In the genomic region with DNA sequence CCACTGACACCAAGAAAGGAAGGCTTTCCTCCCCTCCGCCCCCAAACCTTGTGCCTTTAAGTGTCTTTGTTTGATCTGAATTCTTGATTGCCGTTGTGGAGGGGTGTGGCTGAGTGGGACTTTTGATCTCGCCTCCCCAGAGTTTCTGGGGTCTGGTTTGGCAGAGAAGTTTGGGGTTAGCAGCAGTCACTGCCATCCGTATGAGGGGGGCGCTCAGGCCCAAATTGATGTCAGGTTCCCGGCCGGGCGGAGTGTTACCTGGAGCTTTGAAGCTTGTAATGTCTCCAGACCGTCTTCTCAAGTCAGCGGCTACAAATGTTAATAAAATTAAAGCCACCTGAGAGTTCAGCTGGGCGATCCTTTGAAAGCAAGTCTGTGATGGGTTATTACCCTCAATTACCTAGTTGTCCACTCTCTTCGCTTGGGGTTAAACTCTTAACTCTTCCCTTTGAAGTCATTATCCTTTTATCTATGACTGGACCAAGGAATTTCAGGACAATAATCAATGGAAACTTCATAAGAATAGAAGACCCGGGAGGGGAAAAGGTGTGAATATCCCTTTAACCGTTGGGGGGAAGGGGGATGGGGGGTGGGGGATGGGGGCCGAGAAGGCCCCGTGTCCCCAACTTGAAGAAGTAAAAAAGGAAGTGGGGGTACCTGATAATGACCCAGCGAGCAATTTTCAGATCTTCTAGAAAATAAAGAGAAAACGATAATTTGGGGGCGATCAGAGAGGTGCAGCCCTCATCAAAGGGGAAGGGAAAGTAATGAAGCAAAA, we compare ENCODE assay signal across 1 cellular context.
TF ChIP-seq lines count a peak whose summit lies in the region.

No MANE protein-coding gene starts in this region.

TF ChIP-seq in endothelial cell of umbilical vein, 7 proteins besides CTCF, POLR2A, EP300 and RAD21:
- TF ChIP-seq MYC (IDR thresholded peaks at IDR 0.05; ENCODE audit: low read depth, low read length), result no peak
- no peak for TF ChIP-seq EZH2 (IDR thresholded peaks at IDR 0.05; ENCODE audit: borderline replicate concordance, low read depth, low read length, severe bottlenecking)
- TF ChIP-seq JUN (IDR thresholded peaks at IDR 0.05; ENCODE audit: borderline replicate concordance, insufficient read depth, insufficient read length, low read depth), result no peak
- TF ChIP-seq GATA2 (IDR thresholded peaks at IDR 0.05; ENCODE audit: insufficient read depth, insufficient read length, low read depth, low read length), result no peak
- TF ChIP-seq, protein P1, sequence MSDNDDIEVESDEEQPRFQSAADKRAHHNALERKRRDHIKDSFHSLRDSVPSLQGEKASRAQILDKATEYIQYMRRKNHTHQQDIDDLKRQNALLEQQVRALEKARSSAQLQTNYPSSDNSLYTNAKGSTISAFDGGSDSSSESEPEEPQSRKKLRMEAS (IDR thresholded peaks at IDR 0.05; ENCODE audit: insufficient read depth, insufficient read length), result no peak
- TF ChIP-seq POLR2AphosphoS5 (IDR thresholded peaks at IDR 0.05; ENCODE audit: insufficient read depth, low read depth, low read length), result no peak
